In genomic region chr1:217650674-217651073, GRCh38 we compare ENCODE assay signal across 39 cellular contexts. TPM values are rescaled to one million over a fixed set of nuclear protein-coding genes. Genes with fewer than 3 reads are reported as not detected.
"Had no signal": no experiment of that assay in that cellular context is flagged by ENCODE, and none has a peak within 500 bp of the region (broad histone marks: within the 10 kb centered on the region; RNA-seq: fewer than 3 reads in every experiment).

No MANE protein-coding gene starts in this region.

- H3K27me3 ChIP-seq: adrenal gland, ascending aorta, body of pancreas, brain microvascular endothelial cell, breast epithelium, cardiac muscle cell, colonic mucosa had no signal

- FAIRE-seq: astrocyte, bronchial epithelial cell, colon had no signal

- H3K4me3 Mint-ChIP-seq: activated naive CD4-positive, alpha-beta T cell treated with anti-CD3 and anti-CD28 coated beads for 36 hours; activated naive CD4-positive, alpha-beta T cell treated with anti-CD3 and anti-CD28 coated beads, Interleukin-2, amount 10 ng/mL, durations not matched to agents 7 days and 5 days; activated naive CD4-positive, alpha-beta T cell treated with anti-CD3 and anti-CD28 coated beads, Interleukin-2, amount 50 U/mL, for 24 hours; activated naive CD8-positive, alpha-beta T cell; activated naive CD8-positive, alpha-beta T cell treated with anti-CD3 and anti-CD28 coated beads for 36 hours; activated naive CD8-positive, alpha-beta T cell treated with anti-CD3 and anti-CD28 coated beads, Interleukin-2, amount 10 ng/mL, durations not matched to agents 7 days and 5 days; activated naive CD8-positive, alpha-beta T cell treated with anti-CD3 and anti-CD28 coated beads, Interleukin-2, amount 50 U/mL, for 24 hours; activated T-cell treated with anti-CD3 and anti-CD28 coated beads, Interleukin-2, amount 50 U/mL, for 4 hours; activated T-cell treated with anti-CD3 and anti-CD28 coated beads, Interleukin-2, amount 50 U/mL, for 72 hours; activated T-helper 1 cell treated with anti-CD3 and anti-CD28 coated beads, Interleukin-12 subunit alpha, Interleukin-12 subunit beta, Interleukin-2, Interleukin-4 antibody, amounts not matched to agents 30 ng/mL and 10 ng/mL and 1 ng/mL, durations not matched to agents 14 hours and 24 hours and 36 hours; activated T-helper 17 cell treated with anti-CD3 and anti-CD28 coated beads, Interleukin-2, amount 50 U/mL, for 72 hours; brain; central memory CD8-positive, alpha-beta T cell had no signal

- H3K27me3 Mint-ChIP-seq: activated naive CD4-positive, alpha-beta T cell treated with anti-CD3 and anti-CD28 coated beads, Interleukin-2, amount 10 ng/mL, durations not matched to agents 7 days and 5 days; activated naive CD8-positive, alpha-beta T cell treated with anti-CD3 and anti-CD28 coated beads, Interleukin-2, amount 10 ng/mL, durations not matched to agents 7 days and 5 days; activated naive CD8-positive, alpha-beta T cell treated with anti-CD3 and anti-CD28 coated beads, Interleukin-2, amount 50 U/mL, for 24 hours; brain had no signal

- H3K36me3 Mint-ChIP-seq: activated naive CD4-positive, alpha-beta T cell treated with anti-CD3 and anti-CD28 coated beads, Interleukin-2, amount 10 ng/mL, durations not matched to agents 7 days and 5 days; activated naive CD4-positive, alpha-beta T cell treated with anti-CD3 and anti-CD28 coated beads, Interleukin-2, amount 50 U/mL, for 24 hours; activated naive CD4-positive, alpha-beta T cell treated with anti-CD3 and anti-CD28 coated beads, Interleukin-2, amount 50 U/mL, for 72 hours; activated naive CD8-positive, alpha-beta T cell; activated naive CD8-positive, alpha-beta T cell treated with anti-CD3 and anti-CD28 coated beads for 36 hours; activated naive CD8-positive, alpha-beta T cell treated with anti-CD3 and anti-CD28 coated beads, Interleukin-2, amount 10 ng/mL, durations not matched to agents 7 days and 5 days; brain had no signal

- H3K4me1 ChIP-seq: adrenal gland, ascending aorta, body of pancreas, breast epithelium, colonic mucosa had no signal

- H3K4me3 ChIP-seq: adrenal gland, ascending aorta, body of pancreas, breast epithelium, cardiac muscle cell, colonic mucosa had no signal

- H3K9me3 Mint-ChIP-seq: activated naive CD4-positive, alpha-beta T cell treated with anti-CD3 and anti-CD28 coated beads for 36 hours; activated naive CD4-positive, alpha-beta T cell treated with anti-CD3 and anti-CD28 coated beads, Interleukin-2, amount 10 ng/mL, durations not matched to agents 7 days and 5 days; activated naive CD4-positive, alpha-beta T cell treated with anti-CD3 and anti-CD28 coated beads, Interleukin-2, amount 50 U/mL, for 24 hours; activated naive CD4-positive, alpha-beta T cell treated with anti-CD3 and anti-CD28 coated beads, Interleukin-2, amount 50 U/mL, for 72 hours; activated naive CD8-positive, alpha-beta T cell treated with anti-CD3 and anti-CD28 coated beads for 36 hours; activated naive CD8-positive, alpha-beta T cell treated with anti-CD3 and anti-CD28 coated beads, Interleukin-2, amount 10 ng/mL, durations not matched to agents 7 days and 5 days; activated naive CD8-positive, alpha-beta T cell treated with anti-CD3 and anti-CD28 coated beads, Interleukin-2, amount 50 U/mL, for 24 hours; activated T-cell treated with anti-CD3 and anti-CD28 coated beads, Interleukin-2, amount 50 U/mL, for 4 hours; activated T-cell treated with anti-CD3 and anti-CD28 coated beads, Interleukin-2, amount 50 U/mL, for 72 hours; activated T-helper 1 cell treated with anti-CD3 and anti-CD28 coated beads, Interleukin-12 subunit alpha, Interleukin-12 subunit beta, Interleukin-2, Interleukin-4 antibody, amounts not matched to agents 30 ng/mL and 10 ng/mL and 1 ng/mL, durations not matched to agents 14 hours and 24 hours and 36 hours; activated T-helper 17 cell treated with anti-CD3 and anti-CD28 coated beads, Interleukin-2, amount 50 U/mL, for 72 hours; activated T-helper 2 cell treated with anti-CD3 and anti-CD28 coated beads, Interferon-gamma antibody, Interleukin-2, Interleukin-4, amounts not matched to agents 10 μg/mL and 5 μg/mL and 100 μg/mL, durations not matched to agents 14 hours and 24 hours and 36 hours; brain; central memory CD8-positive, alpha-beta T cell had no signal

- ATAC-seq: activated naive CD4-positive, alpha-beta T cell treated with anti-CD3 and anti-CD28 coated beads, Interleukin-2, amount 50 U/mL, for 72 hours; activated naive CD8-positive, alpha-beta T cell treated with anti-CD3 and anti-CD28 coated beads, Interleukin-2, amount 50 U/mL, for 24 hours; activated T-cell treated with anti-CD3 and anti-CD28 coated beads, Interleukin-2, amount 50 U/mL, for 4 hours; activated T-cell treated with anti-CD3 and anti-CD28 coated beads, Interleukin-2, amount 50 U/mL, for 72 hours; activated T-helper 17 cell treated with anti-CD3 and anti-CD28 coated beads, Interleukin-2, amount 50 U/mL, for 72 hours; body of pancreas had no signal

- H3K4me1 Mint-ChIP-seq: activated naive CD4-positive, alpha-beta T cell treated with anti-CD3 and anti-CD28 coated beads, Interleukin-2, amount 10 ng/mL, durations not matched to agents 7 days and 5 days; activated naive CD4-positive, alpha-beta T cell treated with anti-CD3 and anti-CD28 coated beads, Interleukin-2, amount 50 U/mL, for 24 hours; activated naive CD8-positive, alpha-beta T cell treated with anti-CD3 and anti-CD28 coated beads for 36 hours; activated naive CD8-positive, alpha-beta T cell treated with anti-CD3 and anti-CD28 coated beads, Interleukin-2, amount 10 ng/mL, durations not matched to agents 7 days and 5 days; activated naive CD8-positive, alpha-beta T cell treated with anti-CD3 and anti-CD28 coated beads, Interleukin-2, amount 50 U/mL, for 24 hours; activated T-helper 17 cell treated with anti-CD3 and anti-CD28 coated beads, Interleukin-2, amount 50 U/mL, for 72 hours; brain; central memory CD8-positive, alpha-beta T cell had no signal

- DNase-seq: activated effector memory CD4-positive, alpha-beta T cell treated with anti-CD3 and anti-CD28 coated beads, Interleukin-2, amount 50 U/mL, for 16 hours; activated effector memory CD4-positive, alpha-beta T cell treated with Interleukin-2 at 50 U/mL for 16 hours; activated gamma-delta T cell; activated gamma-delta T cell treated with Interleukin-2 at 50 U/mL for 16 hours; activated naive CD4-positive, alpha-beta T cell; activated naive CD4-positive, alpha-beta T cell treated with anti-CD3 and anti-CD28 coated beads for 36 hours; activated naive CD4-positive, alpha-beta T cell treated with anti-CD3 and anti-CD28 coated beads, Interleukin-2, amount 10 ng/mL, durations not matched to agents 7 days and 5 days; activated naive CD4-positive, alpha-beta T cell treated with anti-CD3 and anti-CD28 coated beads, Interleukin-2, amount 50 U/mL, for 16 hours; activated naive CD4-positive, alpha-beta T cell treated with Interleukin-2 at 50 U/mL for 16 hours; activated naive CD8-positive, alpha-beta T cell treated with anti-CD3 and anti-CD28 coated beads for 36 hours; activated naive CD8-positive, alpha-beta T cell treated with anti-CD3 and anti-CD28 coated beads, Interleukin-2, amount 10 ng/mL, durations not matched to agents 7 days and 5 days; activated naive CD8-positive, alpha-beta T cell treated with anti-CD3 and anti-CD28 coated beads, Interleukin-2, amount 50 U/mL, for 24 hours; activated T-cell treated with anti-CD3 and anti-CD28 coated beads, Interleukin-2, amount 50 U/mL, for 4 hours; activated T-cell treated with anti-CD3 and anti-CD28 coated beads, Interleukin-2, amount 50 U/mL, for 48 hours; activated T-cell treated with anti-CD3 and anti-CD28 coated beads, Interleukin-2, amount 50 U/mL, for 72 hours; adrenal gland; amniotic stem cell; amygdala; anterior cingulate cortex; aorta; body of pancreas; brain microvascular endothelial cell; caudate nucleus; central memory CD4-positive, alpha-beta T cell; colonic mucosa had no signal

- H3K9me3 ChIP-seq: adrenal gland, ascending aorta, body of pancreas, breast epithelium, colonic mucosa had no signal

- H3K36me3 ChIP-seq: adrenal gland, ascending aorta, brain microvascular endothelial cell, breast epithelium, cardiac muscle cell, colonic mucosa had no signal

- H3K27ac ChIP-seq: adrenal gland, ascending aorta, body of pancreas, brain microvascular endothelial cell, breast epithelium, cardiac muscle cell, colonic mucosa had no signal

- H3K27ac Mint-ChIP-seq: activated naive CD4-positive, alpha-beta T cell treated with anti-CD3 and anti-CD28 coated beads for 36 hours; activated naive CD4-positive, alpha-beta T cell treated with anti-CD3 and anti-CD28 coated beads, Interleukin-2, amount 10 ng/mL, durations not matched to agents 7 days and 5 days; activated naive CD4-positive, alpha-beta T cell treated with anti-CD3 and anti-CD28 coated beads, Interleukin-2, amount 50 U/mL, for 24 hours; activated naive CD4-positive, alpha-beta T cell treated with anti-CD3 and anti-CD28 coated beads, Interleukin-2, amount 50 U/mL, for 72 hours; activated naive CD8-positive, alpha-beta T cell; activated naive CD8-positive, alpha-beta T cell treated with anti-CD3 and anti-CD28 coated beads for 36 hours; activated naive CD8-positive, alpha-beta T cell treated with anti-CD3 and anti-CD28 coated beads, Interleukin-2, amount 10 ng/mL, durations not matched to agents 7 days and 5 days; activated naive CD8-positive, alpha-beta T cell treated with anti-CD3 and anti-CD28 coated beads, Interleukin-2, amount 50 U/mL, for 24 hours; activated T-cell treated with anti-CD3 and anti-CD28 coated beads, Interleukin-2, amount 50 U/mL, for 72 hours; activated T-helper 1 cell treated with anti-CD3 and anti-CD28 coated beads, Interleukin-12 subunit alpha, Interleukin-12 subunit beta, Interleukin-2, Interleukin-4 antibody, amounts not matched to agents 30 ng/mL and 10 ng/mL and 1 ng/mL, durations not matched to agents 14 hours and 24 hours and 36 hours; activated T-helper 17 cell treated with anti-CD3 and anti-CD28 coated beads, Interleukin-2, amount 50 U/mL, for 72 hours; activated T-helper 2 cell treated with anti-CD3 and anti-CD28 coated beads, Interferon-gamma antibody, Interleukin-2, Interleukin-4, amounts not matched to agents 10 μg/mL and 5 μg/mL and 100 μg/mL, durations not matched to agents 14 hours and 24 hours and 36 hours; brain had no signal

RNA-seq across cellular contexts. Expression of gene SPATA17, which starts 19.5 kb away (rescaled TPM):
- total RNA-seq: activated naive CD4-positive, alpha-beta T cell treated with anti-CD3 and anti-CD28 coated beads for 36 hours; activated naive CD4-positive, alpha-beta T cell treated with anti-CD3 and anti-CD28 coated beads, Interleukin-2, amount 50 U/mL, for 72 hours; activated naive CD8-positive, alpha-beta T cell treated with anti-CD3 and anti-CD28 coated beads for 36 hours; activated naive CD8-positive, alpha-beta T cell treated with anti-CD3 and anti-CD28 coated beads, Interleukin-2, amount 10 ng/mL, durations not matched to agents 7 days and 5 days; activated T-cell treated with anti-CD3 and anti-CD28 coated beads, Interleukin-2, amount 50 U/mL, for 4 hours; activated T-cell treated with anti-CD3 and anti-CD28 coated beads, Interleukin-2, amount 50 U/mL, for 72 hours; activated T-helper 1 cell treated with anti-CD3 and anti-CD28 coated beads, Interleukin-12 subunit alpha, Interleukin-12 subunit beta, Interleukin-2, Interleukin-4 antibody, amounts not matched to agents 30 ng/mL and 10 ng/mL and 1 ng/mL, durations not matched to agents 14 hours and 24 hours and 36 hours; activated T-helper 17 cell treated with anti-CD3 and anti-CD28 coated beads, Interleukin-2, amount 50 U/mL, for 72 hours; activated T-helper 2 cell treated with anti-CD3 and anti-CD28 coated beads, Interferon-gamma antibody, Interleukin-2, Interleukin-4, amounts not matched to agents 10 μg/mL and 5 μg/mL and 100 μg/mL, durations not matched to agents 14 hours and 24 hours and 36 hours; ascending aorta had no signal
